Comparison of ENCODE assay signal across 13 cellular contexts in genomic region chr6:166104107-166104506, GRCh38.
"Had no signal": no experiment of that assay in that cellular context is flagged by ENCODE, and none has a peak within 500 bp of the region (broad histone marks: within the 10 kb centered on the region; RNA-seq: fewer than 3 reads in every experiment).

No MANE protein-coding gene starts in this region.

- H3K27ac Mint-ChIP-seq: activated naive CD4-positive, alpha-beta T cell treated with anti-CD3 and anti-CD28 coated beads, Interleukin-2, amount 10 ng/mL, durations not matched to agents 7 days and 5 days; activated T-helper 2 cell treated with anti-CD3 and anti-CD28 coated beads, Interferon-gamma antibody, Interleukin-2, Interleukin-4, amounts not matched to agents 10 μg/mL and 5 μg/mL and 100 μg/mL, durations not matched to agents 14 hours and 24 hours and 36 hours; natural killer cell had no signal

- H3K4me1 Mint-ChIP-seq: activated naive CD4-positive, alpha-beta T cell treated with anti-CD3 and anti-CD28 coated beads, Interleukin-2, amount 10 ng/mL, durations not matched to agents 7 days and 5 days had no signal

- H3K36me3 Mint-ChIP-seq: activated naive CD4-positive, alpha-beta T cell treated with anti-CD3 and anti-CD28 coated beads, Interleukin-2, amount 10 ng/mL, durations not matched to agents 7 days and 5 days; natural killer cell had no signal

- H3K27me3 ChIP-seq: foreskin keratinocyte, right atrium auricular region, uterus had no signal

- H3K4me1 ChIP-seq: foreskin keratinocyte, right atrium auricular region, uterus had no signal

- H3K36me3 ChIP-seq: right atrium auricular region, uterus had no signal

- H3K27ac ChIP-seq: foreskin keratinocyte, right atrium auricular region, uterus had no signal

- H3K4me3 Mint-ChIP-seq: activated naive CD4-positive, alpha-beta T cell treated with anti-CD3 and anti-CD28 coated beads, Interleukin-2, amount 10 ng/mL, durations not matched to agents 7 days and 5 days; natural killer cell had no signal

- DNase-seq: activated CD4-positive, alpha-beta T cell treated with anti-CD3 and anti-CD28 coated beads, Interleukin-2, amount 50 U/mL, for 1 hour; activated CD4-positive, CD25-positive, alpha-beta regulatory T cell; activated naive CD4-positive, alpha-beta T cell treated with anti-CD3 and anti-CD28 coated beads, Interleukin-2, amount 10 ng/mL, durations not matched to agents 7 days and 5 days; effector CD4-positive, alpha-beta T cell; foreskin keratinocyte; islet precursor cell; mammary epithelial cell; mucosa of descending colon; natural killer cell; small intestine; uterus had no signal

- H3K4me3 ChIP-seq: mucosa of descending colon, right atrium auricular region, uterus had no signal
